In genomic region chr5:22699319-22699718, GRCh38 we compare ENCODE assay signal across 27 cellular contexts.
DNase-seq lines count a peak whose midpoint lies in the region; ATAC-seq and TF ChIP-seq lines count a peak whose summit lies in the region.
"Had no signal": no experiment of that assay in that cellular context is flagged by ENCODE, and none has a peak within 500 bp of the region (broad histone marks: within the 10 kb centered on the region; RNA-seq: fewer than 3 reads in every experiment).

No MANE protein-coding gene starts in this region.

- DNase-seq in D341Med (ENCODE audit: low spot score), result peak; percentile 10
- peak; percentile 31 for DNase-seq in HT-29 (ENCODE audit: low spot score)
- no peak for DNase-seq in RWPE2 (ENCODE audit: low spot score)
- peak; percentile 6 for DNase-seq in iPS-NIHi11 (ENCODE audit: low spot score)
- no peak for DNase-seq in NCI-H1417 treated with DMSO at 0.1 percent for 48 hours (lab: John Stamatoyannopoulos, UW)
- DNase-seq in HPDE6-E6E7 (ENCODE audit: extremely low spot score), result no peak
- DNase-seq: activated CD4-positive, alpha-beta T cell treated with anti-CD3 and anti-CD28 coated beads, Interleukin-2, amount 50 U/mL, for 1 hour; activated CD4-positive, CD25-positive, alpha-beta regulatory T cell; activated effector memory CD4-positive, alpha-beta T cell treated with anti-CD3 and anti-CD28 coated beads, Interleukin-2, amount 50 U/mL, for 16 hours; activated T-cell treated with anti-CD3 and anti-CD28 coated beads, Interleukin-2, amount 50 U/mL, for 24 hours; anterior cingulate cortex; Calu3; glutamatergic neuron; islet precursor cell; left lung; mesenchymal stem cell; NCI-H1048; NCI-H1694; PC-9; retina; SHP77; T1000; trophoblast cell had no signal

- H3K27ac ChIP-seq in RWPE2 (ENCODE audit: poor library complexity, severe bottlenecking), result no peak overlapping the region
- H3K27ac ChIP-seq: HL-60, left lung, parathyroid adenoma, PC-9 had no signal

- H3K4me1 ChIP-seq in RWPE2 (ENCODE audit: insufficient read depth, poor library complexity, severe bottlenecking), result no peaks in the 10 kb centered on the region
- H3K4me1 ChIP-seq: left lung, parathyroid adenoma had no signal

- TF ChIP-seq CTCF in RWPE2 (IDR thresholded peaks at IDR 0.05; ENCODE audit: poor library complexity, severe bottlenecking), result peak; percentile 34

- no peaks in the 10 kb centered on the region for H3K9me3 ChIP-seq in RWPE2 (ENCODE audit: severe bottlenecking)
- H3K9me3 ChIP-seq: left lung had no signal

- no peak for ATAC-seq in RWPE2 (ENCODE audit: low read depth)
- no peak for ATAC-seq in HG03025 (IDR thresholded peaks at IDR 0.05; ENCODE audit: low FRiP score, unreplicated experiment)
- ATAC-seq: left lung; stimulated activated memory B cell treated with anti-CD40 and anti-IgM and Interleukin-4, amounts not matched to agents 10 μg/mL and 1 μg/mL and 100 μg/mL, for 72 hours had no signal

- no peaks in the 10 kb centered on the region for H3K36me3 ChIP-seq in RWPE2 (ENCODE audit: low read depth)
- H3K36me3 ChIP-seq: left lung had no signal

- H3K27me3 ChIP-seq in RWPE2 (ENCODE audit: insufficient read depth, poor library complexity, severe bottlenecking), result no peaks in the 10 kb centered on the region
- H3K27me3 ChIP-seq: left lung had no signal

- H3K4me3 ChIP-seq in RWPE2 (ENCODE audit: severe bottlenecking), result no peak overlapping the region
- H3K4me3 ChIP-seq: left lung, PC-9 had no signal

Comparison
In these comparisons a context has a peak if more than half of its experiments do, and no peak if none do; other contexts are left out.
1. DNase-seq: peak in D341Med (single experiment), HT-29 (single experiment) and iPS-NIHi11 (single experiment); none in RWPE2 (single experiment), NCI-H1417 treated with DMSO at 0.1 percent for 48 hours (single experiment) and HPDE6-E6E7 (single experiment).